In genomic region chr3:88149516-88150362, GRCh38 we compare ENCODE assay signal across 8 cellular contexts. TPM values are rescaled to one million over a fixed set of nuclear protein-coding genes. Genes with fewer than 3 reads are reported as not detected.
DNase-seq lines count a peak whose midpoint lies in the region; ATAC-seq and TF ChIP-seq lines count a peak whose summit lies in the region.

Gene C3orf38, plus strand, starts transcription at chr3:88149959. Its CDS starts 94 bp downstream, at chr3:88150053.

- peak within 1 kb of the TSS; percentile 95 for H3K27ac ChIP-seq in muscle layer of colon (ENCODE audit: low read depth, low read length)

- H3K27me3 ChIP-seq in muscle layer of colon (ENCODE audit: control insufficient read depth in 1 of 2, insufficient read depth in 2 of 2, low read length in 2 of 2) = no peaks in the 10 kb centered on the region

- H3K9ac ChIP-seq in muscle layer of colon (ENCODE audit: low read length) = peak within 1 kb of the TSS; percentile 97

- peaks cover 6% of the 10 kb centered on the region for H3K36me3 ChIP-seq in muscle layer of colon (ENCODE audit: insufficient read depth, low read length)

- peak; percentile 29 for DNase-seq in DMS53 treated with DMSO at 0.1 percent for 48 hours (lab: John Stamatoyannopoulos, UW; ENCODE audit: unreplicated experiment)
- DNase-seq in Jurkat, Clone E6-1 (ENCODE audit: low read depth, low spot score) = peak; percentile 70
- peak; percentile 63 for DNase-seq in activated T-cell treated with anti-CD3 and anti-CD28 coated beads, Interleukin-2, amount 50 U/mL, for 4 hours
- peak; percentile 55 for DNase-seq in stimulated activated CD8-positive, alpha-beta memory T cell treated with anti-CD3 and anti-CD28 coated beads, Interleukin-7, amount 100 ng/mL, for 1 hour (ENCODE audit: low read depth in 2 of 2)

- no peaks in the 10 kb centered on the region for H3K9me3 Mint-ChIP-seq in activated T-cell treated with anti-CD3 and anti-CD28 coated beads, Interleukin-2, amount 50 U/mL, for 4 hours

- peaks cover 15% of the 10 kb centered on the region for H3K4me1 ChIP-seq in muscle layer of colon (ENCODE audit: insufficient read depth, low read length)

- H3K4me3 ChIP-seq in Jurkat, Clone E6-1 (ENCODE audit: low read length) = peak within 1 kb of the TSS; percentile 89
- peak within 1 kb of the TSS; percentile 84 to 99 for H3K4me3 ChIP-seq in muscle layer of colon (ENCODE audit: low read depth in 1 of 2, low read length in 2 of 2)

- H3K9me3 ChIP-seq in muscle layer of colon (ENCODE audit: low read length) = no peaks in the 10 kb centered on the region

- H3K27me3 Mint-ChIP-seq in activated T-cell treated with anti-CD3 and anti-CD28 coated beads, Interleukin-2, amount 50 U/mL, for 4 hours (ENCODE audit: low read depth) = no peaks in the 10 kb centered on the region

- H3K4me3 Mint-ChIP-seq in activated T-cell treated with anti-CD3 and anti-CD28 coated beads, Interleukin-2, amount 50 U/mL, for 4 hours = peak within 1 kb of the TSS; percentile 96

- peak; percentile 77 for ATAC-seq in GM21717 (IDR thresholded peaks at IDR 0.05; ENCODE audit: unreplicated experiment)
- peak; percentile 90 to 91 for ATAC-seq in activated T-cell treated with anti-CD3 and anti-CD28 coated beads, Interleukin-2, amount 50 U/mL, for 4 hours
- peak; percentile 89 for ATAC-seq in esophagus mucosa

- peaks cover 26% of the 10 kb centered on the region for H3K4me1 Mint-ChIP-seq in activated T-cell treated with anti-CD3 and anti-CD28 coated beads, Interleukin-2, amount 50 U/mL, for 4 hours (ENCODE audit: low read depth)

- H3K36me3 Mint-ChIP-seq in activated T-cell treated with anti-CD3 and anti-CD28 coated beads, Interleukin-2, amount 50 U/mL, for 4 hours (ENCODE audit: insufficient read depth) = peaks cover 7% of the 10 kb centered on the region

TF ChIP-seq in PFSK-1, 5 proteins besides CTCF, POLR2A, EP300 and RAD21:
- peak; percentile 68 for TF ChIP-seq POLR2AphosphoS5 (IDR thresholded peaks at IDR 0.05; ENCODE audit: low read depth, low read length)
- 0 out of 4 replicates have a peak, but pooled peaks of 1 of the 2 experiments have one; percentile 10 for TF ChIP-seq REST (IDR thresholded peaks at IDR 0.05; ENCODE audit: insufficient read depth in 1 of 2, low read depth in 2 of 2, low read length in 2 of 2)
- TF ChIP-seq SIN3A (IDR thresholded peaks at IDR 0.05; ENCODE audit: borderline replicate concordance, insufficient read depth, low read length) = no peak; the same call in 1 of the 2 replicates
- no peak for TF ChIP-seq FOXP2 (optimal IDR thresholded peaks at IDR 0.05; ENCODE audit: borderline replicate concordance, extremely low read depth, extremely low read length, insufficient read depth)
- peak; percentile 88; the same call in 1 of the 2 replicates for TF ChIP-seq TAF1 (IDR thresholded peaks at IDR 0.05; ENCODE audit: borderline replicate concordance, insufficient read depth, low read length)

RNA-seq across cellular contexts. Expression of gene C3orf38, which starts in this region (rescaled TPM):
- polyA plus RNA-seq in Jurkat, Clone E6-1 (2012; ENCODE audit: insufficient read depth, insufficient read length) = 20.8 TPM
- polyA plus RNA-seq in PFSK-1 (2012; ENCODE audit: insufficient read length, low read depth) = 5.9 TPM
- total RNA-seq in activated T-cell treated with anti-CD3 and anti-CD28 coated beads, Interleukin-2, amount 50 U/mL, for 4 hours = 10 to 100 TPM; 18.3 to 25.4 (median 23.8) TPM
- 15.1 TPM for total RNA-seq in esophagus mucosa

Comparison
In these comparisons a context has a peak if more than half of its experiments do, and no peak if none do; other contexts are left out.
1. Peak in every context shown above with its lines: DNase-seq, ATAC-seq, H3K4me3 ChIP-seq and H3K27ac ChIP-seq.